Comparison of ENCODE assay signal across 35 cellular contexts in the genomic region with DNA sequence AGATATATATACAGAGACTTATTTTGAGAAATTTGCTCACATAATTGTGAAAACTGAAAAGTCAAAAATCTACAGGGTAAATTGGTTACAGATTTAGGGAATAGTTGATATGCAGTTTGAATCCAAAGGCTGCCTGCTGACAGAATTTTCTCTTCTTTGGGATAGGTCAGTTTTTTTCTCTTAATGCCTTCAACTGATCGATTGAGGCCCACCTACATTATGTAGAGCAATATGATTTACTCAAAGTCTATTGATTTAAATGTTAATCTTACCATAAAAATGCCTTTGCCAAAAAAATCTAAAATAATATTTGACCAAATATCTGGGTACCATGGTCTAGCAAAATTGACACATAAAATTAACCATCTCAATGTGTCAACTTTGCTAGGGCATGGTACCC.
"Had no signal": no experiment of that assay in that cellular context is flagged by ENCODE, and none has a peak within 500 bp of the region (broad histone marks: within the 10 kb centered on the region; RNA-seq: fewer than 3 reads in every experiment).

No MANE protein-coding gene starts in this region.

- H3K36me3 ChIP-seq: MG63 had no signal

- DNase-seq: Karpas-422, Kasumi-1, MG63, MM.1S, MV-4-11, NCI-H1048, NCI-H1092, NCI-H1092 treated with DMSO at 0.1 percent for 48 hours, NCI-H1105, NCI-H1105 treated with DMSO at 0.1 percent for 48 hours, NCI-H1417, NCI-H1417 treated with DMSO at 0.1 percent for 48 hours, NCI-H1436, NCI-H1436 treated with DMSO at 0.1 percent for 48 hours, NCI-H146, NCI-H1694, NCI-H1694 treated with DMSO at 0.1 percent for 48 hours, NCI-H187, NCI-H187 treated with DMSO at 0.1 percent for 48 hours, NCI-H1930, NCI-H2029, NCI-H2029 treated with DMSO at 0.1 percent for 48 hours, NCI-H2081, NCI-H2081 treated with DMSO at 0.1 percent for 48 hours, NCI-H2107, NCI-H2171, NCI-H2171 treated with DMSO at 0.1 percent for 48 hours, NCI-H2227 treated with DMSO at 0.1 percent for 48 hours, NCI-H226, NCI-H345, NCI-H446, NCI-H446 treated with DMSO at 0.1 percent for 48 hours, NCI-H510A, NCI-H510A treated with DMSO at 0.1 percent for 48 hours, NCI-H524 had no signal

- H3K9me3 ChIP-seq: MG63 had no signal

- H3K4me3 ChIP-seq: MG63 had no signal

- H3K27me3 ChIP-seq: MG63 had no signal
